ENCODE assay signal across 1 cellular context in the genomic region with DNA sequence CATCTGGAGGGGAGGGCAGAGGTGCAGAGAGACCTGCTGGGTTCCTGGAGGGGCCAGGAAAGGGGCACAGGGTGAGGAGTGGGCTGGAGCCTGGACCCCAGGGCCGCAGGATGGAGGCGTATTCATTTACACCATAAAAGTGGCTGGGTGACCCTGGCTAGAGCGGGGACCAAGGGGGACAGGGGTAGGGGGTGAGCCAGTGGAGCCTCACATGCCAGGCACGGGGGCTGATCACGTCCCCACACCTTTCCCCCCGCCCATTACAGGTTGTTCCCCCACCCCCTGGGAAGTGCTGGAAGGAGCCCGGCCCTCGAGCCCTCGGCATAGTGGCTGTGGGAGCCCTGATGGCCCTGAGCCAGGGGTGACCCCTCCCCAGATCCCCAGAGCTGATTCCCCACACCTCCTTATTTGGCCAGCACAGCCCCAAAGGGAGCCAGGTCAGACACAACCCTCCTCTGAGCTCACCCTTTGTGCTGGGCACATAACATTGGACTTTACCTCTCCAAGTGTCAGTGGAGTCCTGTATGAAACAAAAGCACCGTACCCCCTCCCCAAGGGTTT.
TF ChIP-seq lines count a peak whose summit lies in the region.

No MANE protein-coding gene starts in this region.

TF ChIP-seq in HCT116, 20 proteins besides CTCF, POLR2A, EP300 and RAD21 (continued from another document):
- TF ChIP-seq, protein P1, sequence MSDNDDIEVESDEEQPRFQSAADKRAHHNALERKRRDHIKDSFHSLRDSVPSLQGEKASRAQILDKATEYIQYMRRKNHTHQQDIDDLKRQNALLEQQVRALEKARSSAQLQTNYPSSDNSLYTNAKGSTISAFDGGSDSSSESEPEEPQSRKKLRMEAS (IDR thresholded peaks at IDR 0.05) = no peak
- no peak for TF ChIP-seq TCF7L2 (IDR thresholded peaks at IDR 0.05; ENCODE audit: borderline replicate concordance, extremely low read depth, insufficient read depth, insufficient read length)
- TF ChIP-seq POLR2AphosphoS5 (IDR thresholded peaks at IDR 0.05; ENCODE audit: low read depth, low read length) = no peak
- TF ChIP-seq, protein P2, sequence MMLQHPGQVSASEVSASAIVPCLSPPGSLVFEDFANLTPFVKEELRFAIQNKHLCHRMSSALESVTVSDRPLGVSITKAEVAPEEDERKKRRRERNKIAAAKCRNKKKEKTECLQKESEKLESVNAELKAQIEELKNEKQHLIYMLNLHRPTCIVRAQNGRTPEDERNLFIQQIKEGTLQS (IDR thresholded peaks at IDR 0.05) = no peak
- TF ChIP-seq ZNF274 (IDR thresholded peaks at IDR 0.05; ENCODE audit: low read depth, low read length) = no peak
- TF ChIP-seq, protein P3, sequence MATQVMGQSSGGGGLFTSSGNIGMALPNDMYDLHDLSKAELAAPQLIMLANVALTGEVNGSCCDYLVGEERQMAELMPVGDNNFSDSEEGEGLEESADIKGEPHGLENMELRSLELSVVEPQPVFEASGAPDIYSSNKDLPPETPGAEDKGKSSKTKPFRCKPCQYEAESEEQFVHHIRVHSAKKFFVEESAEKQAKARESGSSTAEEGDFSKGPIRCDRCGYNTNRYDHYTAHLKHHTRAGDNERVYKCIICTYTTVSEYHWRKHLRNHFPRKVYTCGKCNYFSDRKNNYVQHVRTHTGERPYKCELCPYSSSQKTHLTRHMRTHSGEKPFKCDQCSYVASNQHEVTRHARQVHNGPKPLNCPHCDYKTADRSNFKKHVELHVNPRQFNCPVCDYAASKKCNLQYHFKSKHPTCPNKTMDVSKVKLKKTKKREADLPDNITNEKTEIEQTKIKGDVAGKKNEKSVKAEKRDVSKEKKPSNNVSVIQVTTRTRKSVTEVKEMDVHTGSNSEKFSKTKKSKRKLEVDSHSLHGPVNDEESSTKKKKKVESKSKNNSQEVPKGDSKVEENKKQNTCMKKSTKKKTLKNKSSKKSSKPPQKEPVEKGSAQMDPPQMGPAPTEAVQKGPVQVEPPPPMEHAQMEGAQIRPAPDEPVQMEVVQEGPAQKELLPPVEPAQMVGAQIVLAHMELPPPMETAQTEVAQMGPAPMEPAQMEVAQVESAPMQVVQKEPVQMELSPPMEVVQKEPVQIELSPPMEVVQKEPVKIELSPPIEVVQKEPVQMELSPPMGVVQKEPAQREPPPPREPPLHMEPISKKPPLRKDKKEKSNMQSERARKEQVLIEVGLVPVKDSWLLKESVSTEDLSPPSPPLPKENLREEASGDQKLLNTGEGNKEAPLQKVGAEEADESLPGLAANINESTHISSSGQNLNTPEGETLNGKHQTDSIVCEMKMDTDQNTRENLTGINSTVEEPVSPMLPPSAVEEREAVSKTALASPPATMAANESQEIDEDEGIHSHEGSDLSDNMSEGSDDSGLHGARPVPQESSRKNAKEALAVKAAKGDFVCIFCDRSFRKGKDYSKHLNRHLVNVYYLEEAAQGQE (IDR thresholded peaks at IDR 0.05; ENCODE audit: low read depth) = no peak
- no peak for TF ChIP-seq CBX3 (IDR thresholded peaks at IDR 0.05; ENCODE audit: low read depth)
- no peak for TF ChIP-seq SIN3A (IDR thresholded peaks at IDR 0.05; ENCODE audit: low read depth)
- TF ChIP-seq ZFX (IDR thresholded peaks at IDR 0.05) = no peak
- no peak for TF ChIP-seq EZH2phosphoT487 (IDR thresholded peaks at IDR 0.05; ENCODE audit: borderline replicate concordance)
- no peak for TF ChIP-seq EGR1 (IDR thresholded peaks at IDR 0.05; ENCODE audit: low read depth)
- TF ChIP-seq SP1 (IDR thresholded peaks at IDR 0.05; ENCODE audit: low read depth) = no peak
